ENCODE assay signal across 18 cellular contexts in genomic region chr20:43016257-43016656, GRCh38.
DNase-seq lines count a peak whose midpoint lies in the region; FAIRE-seq and TF ChIP-seq lines count a peak whose summit lies in the region.
"Had no signal": no experiment of that assay in that cellular context is flagged by ENCODE, and none has a peak within 500 bp of the region (broad histone marks: within the 10 kb centered on the region; RNA-seq: fewer than 3 reads in every experiment).

No MANE protein-coding gene starts in this region.

- H3K14ac ChIP-seq in H1 (ENCODE audit: insufficient read length) = no peak overlapping the region

- H3K79me2 ChIP-seq in Karpas-422 (ENCODE audit: low read length) (no peaks in the 10 kb centered on the region), H1 (ENCODE audit: control insufficient read depth in 1 of 2, insufficient read depth in 2 of 2, low read length in 2 of 2) (no peaks in the 10 kb centered on the region), parathyroid adenoma (peaks cover 18% of the 10 kb centered on the region)

- H3K23ac ChIP-seq in H1 (ENCODE audit: insufficient read length) = no peak overlapping the region

- no peak for TF ChIP-seq RAD21 in H1 (IDR thresholded peaks at IDR 0.05 in 1 of 2, conservative IDR thresholded peaks at IDR 0.05 in 1 of 2; ENCODE audit: low read depth in 2 of 2, low read length in 2 of 2)

- no peaks in the 10 kb centered on the region for H3K9me2 ChIP-seq in Karpas-422 (replicated peaks; ENCODE audit: insufficient read depth, low read length)

- H2BK20ac ChIP-seq in H1 (ENCODE audit: low read length) = no peak overlapping the region

- TF ChIP-seq CTCF in C4-2B (conservative IDR thresholded peaks at IDR 0.05) = no peak
- no peak for TF ChIP-seq CTCF in H1 (IDR thresholded peaks at IDR 0.05; ENCODE audit: control extremely low read depth in 1 of 3, insufficient read depth in 1 of 3, low read depth in 1 of 3, low read length in 3 of 3)
- no peak for TF ChIP-seq CTCF in parathyroid adenoma (IDR thresholded peaks at IDR 0.05)
- TF ChIP-seq CTCF in GM10248 (IDR thresholded peaks at IDR 0.05; ENCODE audit: control extremely low read depth, extremely low read depth, low read depth, missing control alignments) = no peak

- no peaks in the 10 kb centered on the region for H3K23me2 ChIP-seq in H1 (ENCODE audit: low read depth, low read length)

- H3K9ac ChIP-seq in Karpas-422 (ENCODE audit: low read length) (peak overlapping the region; percentile 79), H1 (replicated peaks in 1 of 4; ENCODE audit: extremely low read depth in 1 of 4, low read depth in 3 of 4, low read length in 3 of 4) (no peak overlapping the region), parathyroid adenoma (no peak overlapping the region)

- FAIRE-seq in H1 (lab: Jason Lieb, UNC) (no peak), urothelium cell line (lab: Jason Lieb, UNC) (no peak)
- FAIRE-seq: G401.6, GM12878, GM19239 had no signal

- H2BK12ac ChIP-seq in H1 (ENCODE audit: low read depth, low read length) = peak overlapping the region; percentile 85; the same call in 1 of the 2 replicates

- no peak for TF ChIP-seq EP300 in H1 (IDR thresholded peaks at IDR 0.05; ENCODE audit: borderline replicate concordance in 1 of 2, low read depth in 2 of 2, low read length in 2 of 2)

- peak overlapping the region; percentile 27; the same call in 1 of the 2 replicates for H3K27ac ChIP-seq in C4-2B
- peak overlapping the region; percentile 100 for H3K27ac ChIP-seq in Karpas-422 (ENCODE audit: low read length)
- H3K27ac ChIP-seq in H1 (ENCODE audit: low read depth, low read length) = no peak overlapping the region
- peak overlapping the region; percentile 95 for H3K27ac ChIP-seq in parathyroid adenoma

- H2BK5ac ChIP-seq in H1 (ENCODE audit: low read depth, low read length) = no peak overlapping the region

- CTCF ChIA-PET in H1 (lab: Charles Lee; ENCODE audit: partially characterized antibody) (no interaction called here), GM10248 (lab: Yijun Ruan, JAX) (no interaction called here)

- H2BK15ac ChIP-seq in H1 (ENCODE audit: low read length) = no peak overlapping the region

- no peaks in the 10 kb centered on the region for H4K20me1 ChIP-seq in Karpas-422 (ENCODE audit: insufficient read depth, low read depth, low read length)
- no peaks in the 10 kb centered on the region for H4K20me1 ChIP-seq in H1 (replicated peaks in 1 of 2; ENCODE audit: control insufficient read depth in 1 of 2, insufficient read depth in 2 of 2, low read length in 2 of 2)

- H3K9me3 ChIP-seq in Karpas-422 (ENCODE audit: low read length) = no peaks in the 10 kb centered on the region
- H3K9me3 ChIP-seq in H1 (ENCODE audit: insufficient read depth in 2 of 2, low read depth in 1 of 2, low read length in 1 of 2) = no peaks in the 10 kb centered on the region
- H3K9me3 ChIP-seq in parathyroid adenoma (ENCODE audit: control insufficient read depth, low read length) = no peaks in the 10 kb centered on the region

- H3K4me3 ChIP-seq in Karpas-422 (ENCODE audit: low read length) (peak overlapping the region; percentile 33; the same call in 1 of the 2 replicates), H1 (ENCODE audit: extremely low read depth in 1 of 4, insufficient read depth in 2 of 4, low read depth in 3 of 4, low read length in 4 of 4) (no peak overlapping the region), parathyroid adenoma (ENCODE audit: low read depth, low read length) (no peak overlapping the region)
- H3K4me3 ChIP-seq: GM12878 had no signal

- H4K5ac ChIP-seq in H1 (ENCODE audit: insufficient read length, low read depth, low read length) = no peak overlapping the region

- H3K4me2 ChIP-seq in Karpas-422 (ENCODE audit: low read depth, low read length, poor library complexity, severe bottlenecking) (peak overlapping the region; percentile 75), H1 (ENCODE audit: insufficient read depth in 1 of 2, low read depth in 2 of 2, low read length in 2 of 2) (no peak overlapping the region), parathyroid adenoma (ENCODE audit: low read length) (peak overlapping the region; percentile 42)

- H3K56ac ChIP-seq in H1 (replicated peaks; ENCODE audit: insufficient read length, low read depth, low read length) = no peak overlapping the region

- TF ChIP-seq POLR2A in H1 (IDR thresholded peaks at IDR 0.05; ENCODE audit: control extremely low read depth in 1 of 2, low read depth in 2 of 2, low read length in 2 of 2) = no peak

- H2BK120ac ChIP-seq in H1 (replicated peaks; ENCODE audit: low read depth, low read length) = no peak overlapping the region

- H3K4me1 ChIP-seq in Karpas-422 (ENCODE audit: low read length) (peaks cover 86% of the 10 kb centered on the region), H1 (replicated peaks in 1 of 4; ENCODE audit: control insufficient read depth in 3 of 4, insufficient read depth in 4 of 4, low read length in 3 of 4) (peaks cover 0 to 4% (median 0%) of the 10 kb centered on the region in 4 experiments; a peak in 2 of 7 replicates), parathyroid adenoma (peaks cover 57% of the 10 kb centered on the region)
- H3K4me1 ChIP-seq: Caco-2 had no signal

- 100% methylated on average over 2 of the region's 4 CpGs; no CpG with 5 or more reads in 1 of the 2 experiments for WGBS in H1 (ENCODE audit: extremely low coverage in 1 of 2, insufficient coverage in 1 of 2, insufficient read length in 1 of 2, insufficient replicate concordance in 2 of 2, low coverage in 1 of 2, low lambda C conversion rate in 2 of 2, missing lambda C conversion rate in 1 of 2), 2 experiments

- POLR2A ChIA-PET in H1 (lab: Charles Lee; ENCODE audit: partially characterized antibody) = no interaction called here
- POLR2A ChIA-PET in GM10248 (lab: Yijun Ruan, JAX) = no interaction called here

- H3K4ac ChIP-seq in H1 (replicated peaks; ENCODE audit: insufficient read length, low read depth, low read length) = no peak overlapping the region

- H3K79me1 ChIP-seq in H1 (ENCODE audit: low read depth, low read length) = no peaks in the 10 kb centered on the region

- H2AK5ac ChIP-seq in H1 (ENCODE audit: low read depth, low read length) = peak overlapping the region; percentile 94; the same call in 1 of the 2 replicates

- peak overlapping the region; percentile 62 for H4K91ac ChIP-seq in H1 (replicated peaks; ENCODE audit: insufficient read length, low read length)

- H2AFZ ChIP-seq in Karpas-422 (ENCODE audit: low read length) (no peak overlapping the region), H1 (ENCODE audit: low read length) (no peak overlapping the region), parathyroid adenoma (peak overlapping the region; percentile 42)

- H3K27me3 ChIP-seq in Karpas-422 (ENCODE audit: low read length) = no peaks in the 10 kb centered on the region
- H3K27me3 ChIP-seq in H1 (replicated peaks in 1 of 4; ENCODE audit: control insufficient read depth in 3 of 4, extremely low read depth in 1 of 4, insufficient read depth in 3 of 4, low read length in 3 of 4) = no peaks in the 10 kb centered on the region
- H3K27me3 ChIP-seq in parathyroid adenoma (ENCODE audit: control insufficient read depth, insufficient read depth, low read length) = no peaks in the 10 kb centered on the region

- DNase-seq in Karpas-422 = peak; percentile 86
- no peak for DNase-seq in H1 (ENCODE audit: low read depth in 1 of 2, low spot score in 2 of 2)
- DNase-seq in GM10248 (ENCODE audit: extremely low spot score) = no peak
- no peak for DNase-seq in urothelium cell line (ENCODE audit: low spot score)
- DNase-seq: C1 segment of cervical spinal cord; Caco-2; CD4-positive, CD25-positive, alpha-beta regulatory T cell; CD8-positive, alpha-beta T cell; DMS153; DND-41; GOT3; H7; HCEC 1CT had no signal

- H3K36me3 ChIP-seq in Karpas-422 (ENCODE audit: insufficient read depth, low read length) (no peaks in the 10 kb centered on the region), H1 (ENCODE audit: control insufficient read depth in 2 of 4, insufficient read depth in 4 of 4, low read length in 3 of 4) (no peaks in the 10 kb centered on the region), parathyroid adenoma (ENCODE audit: control insufficient read depth, insufficient read depth, low read length) (no peaks in the 10 kb centered on the region)

- no peak overlapping the region; the same call in 1 of the 2 replicates for H4K8ac ChIP-seq in H1 (ENCODE audit: extremely low read depth, insufficient read depth, low read length)

- no peak overlapping the region for H3K18ac ChIP-seq in H1 (ENCODE audit: extremely low read depth, low read length)

TF ChIP-seq in H1, 55 proteins besides CTCF, POLR2A, EP300 and RAD21:
- TF ChIP-seq JUN (IDR thresholded peaks at IDR 0.05; ENCODE audit: low read depth, low read length) (no peak), TAF1 (IDR thresholded peaks at IDR 0.05; ENCODE audit: low read depth, low read length) (no peak), SRF (IDR thresholded peaks at IDR 0.05; ENCODE audit: low read depth, low read length) (no peak), JUND (IDR thresholded peaks at IDR 0.05; ENCODE audit: low read length) (no peak), USF2 (IDR thresholded peaks at IDR 0.05; ENCODE audit: low read length) (no peak), SP2 (IDR thresholded peaks at IDR 0.05; ENCODE audit: low read length) (no peak), GTF2F1 (IDR thresholded peaks at IDR 0.05; ENCODE audit: borderline replicate concordance, low read depth, low read length) (no peak), TBP (IDR thresholded peaks at IDR 0.05; ENCODE audit: low read depth, low read length) (no peak), KDM1A (IDR thresholded peaks at IDR 0.05; ENCODE audit: borderline replicate concordance, low read length) (no peak), E2F6 (IDR thresholded peaks at IDR 0.05) (no peak), NRF1 (IDR thresholded peaks at IDR 0.05; ENCODE audit: low read depth, low read length) (no peak), CHD2 (IDR thresholded peaks at IDR 0.05; ENCODE audit: low read length) (no peak), SP1 (IDR thresholded peaks at IDR 0.05; ENCODE audit: low read depth, low read length) (no peak)

Comparison
In these comparisons a context has a peak if more than half of its experiments do, and no peak if none do; other contexts are left out.
1. H3K4me2 ChIP-seq: peak in Karpas-422 (single experiment) and parathyroid adenoma (single experiment); none in H1 (0 of 2).